8 cellular contexts compared by ENCODE assay signal in the genomic region with DNA sequence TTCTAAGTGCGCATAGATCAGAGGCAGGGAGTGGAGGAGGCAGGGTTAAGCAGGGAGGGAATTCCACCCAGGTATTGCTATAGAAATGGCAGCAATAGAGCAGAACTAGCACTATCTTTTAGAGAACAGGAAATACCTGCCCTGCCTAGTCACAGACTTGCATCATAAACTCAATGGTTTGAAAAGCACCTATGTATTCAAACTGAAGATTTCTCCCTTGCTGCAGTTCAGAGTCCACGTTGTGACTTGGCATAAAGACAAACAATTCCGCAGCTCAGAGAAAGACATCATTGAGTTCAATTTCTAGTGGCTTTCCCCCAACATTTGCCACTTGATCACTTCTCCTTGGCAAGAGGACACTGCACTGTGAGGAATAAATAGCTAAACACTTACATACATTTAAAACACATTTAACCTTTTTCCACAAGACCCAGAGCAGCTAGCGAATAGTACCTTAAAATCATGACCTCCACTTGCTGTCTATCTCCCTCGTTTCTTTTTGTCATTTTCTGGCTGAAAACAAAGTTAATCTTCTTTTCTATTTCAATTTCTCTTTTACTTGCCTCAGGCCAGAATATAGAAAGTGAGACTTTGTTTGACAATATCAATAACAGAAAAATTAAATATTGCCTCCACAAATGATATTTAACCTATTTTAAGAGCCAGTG. TPM values are rescaled to one million over a fixed set of nuclear protein-coding genes. Genes with fewer than 3 reads are reported as not detected.
A peak's percentile ranks its signal among the peaks of the same experiment; 100 is the strongest.
DNase-seq lines count a peak whose midpoint lies in the region; ATAC-seq, FAIRE-seq and TF ChIP-seq lines count a peak whose summit lies in the region.

No MANE protein-coding gene starts in this region.

- H3K36me3 ChIP-seq in HUES48 (ENCODE audit: control insufficient read depth, insufficient read depth, low read length): 0 out of 2 replicates have a peak, but pooled peaks cover 3% of the 10 kb centered on the region
- peaks cover 2 to 34% of the 10 kb centered on the region in 2 experiments for H3K36me3 ChIP-seq in endothelial cell of umbilical vein (ENCODE audit: control insufficient read depth in 2 of 2, extremely low read depth in 1 of 2, insufficient read depth in 2 of 2, low read length in 2 of 2)
- H3K36me3 ChIP-seq in transverse colon: no peaks in the 10 kb centered on the region

- no peaks in the 10 kb centered on the region for H3K27me3 ChIP-seq in HUES48 (ENCODE audit: control insufficient read depth, insufficient read depth, low read length)
- H3K27me3 ChIP-seq in endothelial cell of umbilical vein (ENCODE audit: control insufficient read depth in 2 of 2, insufficient read depth in 2 of 2, low read length in 2 of 2): no peaks in the 10 kb centered on the region
- no peaks in the 10 kb centered on the region for H3K27me3 ChIP-seq in transverse colon

- H3K4me3 Mint-ChIP-seq in Calu3 (ENCODE audit: low read depth, unreplicated experiment) (peak overlapping the region; percentile 57), osteocyte (ENCODE audit: unreplicated experiment) (no peak overlapping the region)

- no peak overlapping the region for H2AFZ ChIP-seq in endothelial cell of umbilical vein (ENCODE audit: low read depth, low read length)

- TSS peak; percentile 97 for BruUV-seq in Calu3 (replicated peaks; lab: Mats Ljungman, UMichigan)
- TSS peak; percentile 70 for BruUV-seq in endothelial cell of umbilical vein (replicated peaks; lab: Mats Ljungman, UMichigan)

- TF ChIP-seq CTCF in Calu3 (IDR thresholded peaks at IDR 0.05; ENCODE audit: unreplicated experiment) (no peak), endothelial cell of umbilical vein (IDR thresholded peaks at IDR 0.05; ENCODE audit: extremely low read depth in 1 of 2, insufficient read depth in 1 of 2, low read depth in 1 of 2, low read length in 2 of 2) (no peak), transverse colon (IDR thresholded peaks at IDR 0.05) (no peak), osteocyte (IDR thresholded peaks at IDR 0.05) (no peak), GM13977 (IDR thresholded peaks at IDR 0.05; ENCODE audit: extremely low read depth, insufficient read depth, missing control alignments) (no peak)

- peak; percentile 57 for ATAC-seq in GM21381 (IDR thresholded peaks at IDR 0.05; ENCODE audit: unreplicated experiment)

- no peak for TF ChIP-seq POLR2A in endothelial cell of umbilical vein (IDR thresholded peaks at IDR 0.05; ENCODE audit: low read depth, low read length)
- TF ChIP-seq POLR2A in transverse colon (IDR thresholded peaks at IDR 0.05): peak; percentile 27

- peak; percentile 67 for DNase-seq in Calu3
- peak; percentile 61 for DNase-seq in endothelial cell of umbilical vein (ENCODE audit: low read depth, low spot score)
- DNase-seq in transverse colon: peak; percentile 59
- no peak for DNase-seq in osteocyte (ENCODE audit: extremely low spot score, unreplicated experiment)
- DNase-seq in GM13977 (ENCODE audit: low spot score): no peak
- DNase-seq in SK-N-DZ (ENCODE audit: low spot score): no peak

- H4K20me1 ChIP-seq in endothelial cell of umbilical vein (replicated peaks; ENCODE audit: control insufficient read depth, extremely low read depth, insufficient read depth, low read length): peaks cover 6% of the 10 kb centered on the region

- peaks cover 49% of the 10 kb centered on the region for H3K4me1 Mint-ChIP-seq in Calu3 (ENCODE audit: low read depth, unreplicated experiment)
- H3K4me1 Mint-ChIP-seq in osteocyte (ENCODE audit: unreplicated experiment): peaks cover 13% of the 10 kb centered on the region

- H3K4me1 ChIP-seq in HUES48 (ENCODE audit: control insufficient read depth, insufficient read depth, low read length): peaks cover 16% of the 10 kb centered on the region
- H3K4me1 ChIP-seq in endothelial cell of umbilical vein (ENCODE audit: control insufficient read depth, extremely low read depth, insufficient read depth, low read length): peaks cover 52% of the 10 kb centered on the region
- H3K4me1 ChIP-seq in transverse colon: peaks cover 0 to 19% (median 3%) of the 10 kb centered on the region in 4 donors

- peaks cover 3% of the 10 kb centered on the region for H3K9me1 ChIP-seq in endothelial cell of umbilical vein (replicated peaks; ENCODE audit: control insufficient read depth, extremely low read depth, insufficient read depth, low read length)

- H3K4me2 ChIP-seq in endothelial cell of umbilical vein (ENCODE audit: insufficient read depth, low read length): peak overlapping the region; percentile 11

- H3K9me3 ChIP-seq in HUES48 (ENCODE audit: control insufficient read depth, insufficient read depth, low read length) (no peaks in the 10 kb centered on the region), endothelial cell of umbilical vein (replicated peaks; ENCODE audit: control insufficient read depth, insufficient read depth, low read length) (no peaks in the 10 kb centered on the region), transverse colon (no peaks in the 10 kb centered on the region)

- peaks cover 43% of the 10 kb centered on the region for H3K36me3 Mint-ChIP-seq in Calu3 (ENCODE audit: insufficient read depth, unreplicated experiment)
- peaks cover 32% of the 10 kb centered on the region for H3K36me3 Mint-ChIP-seq in osteocyte (ENCODE audit: unreplicated experiment)

- H3K27ac ChIP-seq in HUES48 (ENCODE audit: low read depth, low read length): peak overlapping the region; percentile 67
- H3K27ac ChIP-seq in endothelial cell of umbilical vein (ENCODE audit: insufficient read depth, low read depth, low read length): peak overlapping the region; percentile 25
- peak overlapping the region; percentile 60 to 82 (median 70) for H3K27ac ChIP-seq in transverse colon

- H3K4me3 ChIP-seq in HUES48 (ENCODE audit: low read depth, low read length): no peak overlapping the region
- H3K4me3 ChIP-seq in endothelial cell of umbilical vein (replicated peaks in 1 of 3; ENCODE audit: insufficient read depth in 1 of 3, low read depth in 1 of 3, low read length in 3 of 3): no peak overlapping the region
- H3K4me3 ChIP-seq in transverse colon: peak overlapping the region in 1 of 4 donors; percentile 1

- H3K27me3 Mint-ChIP-seq in Calu3 (ENCODE audit: unreplicated experiment) (no peaks in the 10 kb centered on the region), osteocyte (ENCODE audit: unreplicated experiment) (no peaks in the 10 kb centered on the region)

- intact Hi-C loops in Calu3 (cut with micrococcal nuclease; ENCODE audit: unreplicated experiment) (loop anchor here (2.0 to 5.0 kb wide), 3 partner anchors 43 to 298 kb away; a partner anchor contains a TSS), endothelial cell of umbilical vein (cut with micrococcal nuclease) (no loop called here), transverse colon (cut with DNase I; ENCODE audit: low total_unique reads) (no loop called here)

- CTCF ChIA-PET in Calu3 (lab: Charles Lee): no interaction called here
- CTCF ChIA-PET in endothelial cell of umbilical vein (lab: Charles Lee): interaction anchor here (1.0 to 2.0 kb wide), 7 partner anchors 8 to 672 kb away, joined by 3 to 6 read pairs (median 4); no protein-coding TSS in a partner anchor

- 41 to 47% methylated on average over 5 of the region's 5 CpGs for WGBS in transverse colon (ENCODE audit: low coverage in 1 of 2), 2 donors

- H3K9ac ChIP-seq in HUES48 (ENCODE audit: low read depth, low read length) (0 out of 2 replicates have a peak overlapping the region, but pooled peaks have one; percentile 37), endothelial cell of umbilical vein (replicated peaks; ENCODE audit: extremely low read depth, insufficient read depth, low read length) (no peak overlapping the region)

- H3K9me3 Mint-ChIP-seq in Calu3 (ENCODE audit: low read depth, unreplicated experiment) (no peaks in the 10 kb centered on the region), osteocyte (ENCODE audit: unreplicated experiment) (no peaks in the 10 kb centered on the region)

- POLR2A ChIA-PET in endothelial cell of umbilical vein (lab: Charles Lee): interaction anchor here (0.8 to 1.6 kb wide), 3 partner anchors 12 to 130 kb away, joined by 3 read pairs; a partner anchor contains a TSS

- FAIRE-seq in endothelial cell of umbilical vein (lab: Jason Lieb, UNC): peak; percentile 78

- dilution Hi-C loops in endothelial cell of umbilical vein (cut with MboI; ENCODE audit: extremely low pct_ligation_motif_present, low sequenced_read_pairs): no loop called here

- peaks cover 76% of the 10 kb centered on the region for H3K79me2 ChIP-seq in endothelial cell of umbilical vein (ENCODE audit: control insufficient read depth, insufficient read depth, low read length)

- TF ChIP-seq EP300 in transverse colon (IDR thresholded peaks at IDR 0.05; ENCODE audit: low read depth): no peak

- in situ Hi-C loops in transverse colon (cut with MboI; ENCODE audit: low pct_ligation_motif_present in 1 of 4, low pct_unique_long_range_greater_than_20kb in 1 of 4, low sequenced_read_pairs in 3 of 4) (no loop called here), GM13977 (cut with MboI; ENCODE audit: low pct_unique_long_range_greater_than_20kb, low sequenced_read_pairs, unreplicated experiment) (no loop called here)

- H3K27ac Mint-ChIP-seq in Calu3 (ENCODE audit: unreplicated experiment) (peak overlapping the region; percentile 98), osteocyte (ENCODE audit: unreplicated experiment) (no peak overlapping the region)

TF ChIP-seq in endothelial cell of umbilical vein, 7 proteins besides CTCF, POLR2A, EP300 and RAD21 (continues in another document):
- TF ChIP-seq MYC (IDR thresholded peaks at IDR 0.05; ENCODE audit: low read depth, low read length): no peak
- no peak for TF ChIP-seq POLR2AphosphoS5 (IDR thresholded peaks at IDR 0.05; ENCODE audit: insufficient read depth, low read depth, low read length)
- TF ChIP-seq EZH2 (IDR thresholded peaks at IDR 0.05; ENCODE audit: borderline replicate concordance, low read depth, low read length, severe bottlenecking): no peak
- TF ChIP-seq JUN (IDR thresholded peaks at IDR 0.05; ENCODE audit: borderline replicate concordance, insufficient read depth, insufficient read length, low read depth): no peak

RNA-seq across cellular contexts. Expression of a gene that starts 42.4 kb away (rescaled TPM):
- total RNA-seq in Calu3 (2022): 37.7 and 49.4 TPM in 2 replicates
- 79.3 and 82.7 TPM in 2 replicates for total RNA-seq in endothelial cell of umbilical vein
- polyA plus RNA-seq in endothelial cell of umbilical vein: 22.8 and 28.4 TPM in 2 replicates
- 19.6 and 23.6 TPM in 2 replicates for polyA plus RNA-seq in endothelial cell of umbilical vein (2011; cell fraction: cytosol; rRNA removed)
- polyA plus RNA-seq in endothelial cell of umbilical vein (2011; cell fraction: nucleus; rRNA removed): 65.9 and 76.9 TPM in 2 replicates
- 39.1 and 58.9 TPM in 2 replicates for polyA plus RNA-seq in endothelial cell of umbilical vein (2012)
- 263 and 304 TPM in 2 replicates for polyA minus RNA-seq in endothelial cell of umbilical vein
- 59.9 TPM for polyA minus RNA-seq in endothelial cell of umbilical vein (2011; cell fraction: cytosol; rRNA and poly(A)+ RNA removed)
- 162 and 225 TPM in 2 replicates for polyA minus RNA-seq in endothelial cell of umbilical vein (2011; cell fraction: nucleus; rRNA and poly(A)+ RNA removed)
- 1 to 10 TPM in 1 of 4 donors, under 1 TPM in 2, not detected in 1; under 0.01 to 2.5 (median 0.82) TPM for total RNA-seq in transverse colon
- 26.5 and 29.1 TPM in 2 replicates for total RNA-seq in osteocyte
- polyA plus RNA-seq in SK-N-DZ (2014; cell fraction: cytosol; rRNA removed): 0.78 and 1.1 TPM in 2 replicates
- 0.38 and 0.59 TPM in 2 replicates for polyA plus RNA-seq in SK-N-DZ (2014; cell fraction: nucleus; rRNA removed)

Comparison
In these comparisons a context has a peak if more than half of its experiments do, and no peak if none do; other contexts are left out.
1. DNase-seq: peak in Calu3 (single experiment), endothelial cell of umbilical vein (single experiment) and transverse colon (single experiment); none in osteocyte (single experiment), GM13977 (single experiment) and SK-N-DZ (single experiment).
2. Peak in every context shown above with its lines, with median percentiles within 50 percentile points of each other: H3K27ac ChIP-seq.